ENCODE assay signal across 8 cellular contexts in the genomic region with DNA sequence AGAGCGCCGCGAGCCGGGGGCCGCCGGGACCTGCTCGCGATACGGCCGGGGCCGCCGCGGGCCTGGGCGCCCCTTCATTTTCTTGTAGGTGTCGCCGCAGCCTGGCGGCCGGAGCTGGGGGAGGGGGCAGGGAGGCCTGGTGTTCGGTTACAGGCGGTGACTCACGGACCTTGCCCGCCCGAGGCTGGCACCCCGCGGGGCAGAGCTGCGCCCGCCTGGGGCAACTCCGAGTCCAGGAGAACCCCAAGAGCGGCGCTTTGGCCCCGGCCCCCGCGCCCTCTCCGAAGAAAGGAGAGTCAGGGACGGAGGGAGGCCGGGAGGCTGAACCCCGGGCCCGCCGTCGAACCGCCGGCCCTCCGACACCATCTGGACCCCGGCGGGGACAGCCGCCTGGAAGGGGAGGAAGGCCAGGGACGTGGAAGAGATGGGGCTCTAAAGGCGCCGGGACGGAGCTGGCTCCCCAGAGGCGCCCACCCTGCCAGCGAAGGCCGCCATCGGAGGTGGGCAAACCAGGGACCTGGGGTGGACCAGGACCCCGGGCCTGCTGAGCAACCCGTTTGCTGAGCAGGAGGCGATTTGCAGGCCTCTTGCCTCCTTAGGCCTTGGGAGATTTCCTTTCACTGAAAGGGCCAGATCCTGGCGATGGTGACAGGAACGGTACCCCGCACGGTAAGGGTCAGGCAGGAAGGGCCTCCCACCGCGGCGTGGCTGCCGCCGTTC. TPM values are rescaled to one million over a fixed set of nuclear protein-coding genes. Genes with fewer than 3 reads are reported as not detected.
DNase-seq lines count a peak whose midpoint lies in the region; ATAC-seq and TF ChIP-seq lines count a peak whose summit lies in the region.

No MANE protein-coding gene starts in this region.

- no peak for DNase-seq in activated T-cell treated with anti-CD3 and anti-CD28 coated beads, Interleukin-2, amount 50 U/mL, for 4 hours
- DNase-seq in activated T-cell treated with anti-CD3 and anti-CD28 coated beads, Interleukin-2, amount 50 U/mL, for 24 hours = no peak
- DNase-seq in NCI-H510A treated with DMSO at 0.1 percent for 48 hours (lab: John Stamatoyannopoulos, UW) (peak; percentile 59), retina (peak; percentile 91), cortex of kidney (lab: John Stamatoyannopoulos, UW) (no peak)
- no peak for DNase-seq in activated CD4-positive, CD25-positive, alpha-beta regulatory T cell (lab: John Stamatoyannopoulos, UW)

- ATAC-seq in activated T-cell treated with anti-CD3 and anti-CD28 coated beads, Interleukin-2, amount 50 U/mL, for 4 hours = peak; percentile 39 to 48

- H3K4me1 Mint-ChIP-seq in activated T-cell treated with anti-CD3 and anti-CD28 coated beads, Interleukin-2, amount 50 U/mL, for 4 hours (ENCODE audit: low read depth) = peaks cover 12% of the 10 kb centered on the region
- peaks cover 15% of the 10 kb centered on the region for H3K4me1 Mint-ChIP-seq in activated T-cell treated with anti-CD3 and anti-CD28 coated beads, Interleukin-2, amount 50 U/mL, for 24 hours (ENCODE audit: low read depth)
- peaks cover 79% of the 10 kb centered on the region for H3K4me1 Mint-ChIP-seq in brain

- peak overlapping the region; percentile 72 for H3K27ac ChIP-seq in iPS-18a (ENCODE audit: low read length)

- H3K36me3 Mint-ChIP-seq in activated T-cell treated with anti-CD3 and anti-CD28 coated beads, Interleukin-2, amount 50 U/mL, for 4 hours (ENCODE audit: insufficient read depth) = no peaks in the 10 kb centered on the region
- H3K36me3 Mint-ChIP-seq in activated T-cell treated with anti-CD3 and anti-CD28 coated beads, Interleukin-2, amount 50 U/mL, for 24 hours (ENCODE audit: low read depth) = no peaks in the 10 kb centered on the region
- H3K36me3 Mint-ChIP-seq in brain = peaks cover 4% of the 10 kb centered on the region

- H3K36me3 ChIP-seq in iPS-18a (ENCODE audit: control insufficient read depth, low read depth, low read length) = no peaks in the 10 kb centered on the region

- peaks cover 72% of the 10 kb centered on the region for H3K27me3 Mint-ChIP-seq in activated T-cell treated with anti-CD3 and anti-CD28 coated beads, Interleukin-2, amount 50 U/mL, for 4 hours (ENCODE audit: low read depth)
- H3K27me3 Mint-ChIP-seq in activated T-cell treated with anti-CD3 and anti-CD28 coated beads, Interleukin-2, amount 50 U/mL, for 24 hours = peaks cover 77% of the 10 kb centered on the region
- H3K27me3 Mint-ChIP-seq in brain = no peaks in the 10 kb centered on the region

- H3K4me1 ChIP-seq in iPS-18a (ENCODE audit: control insufficient read depth, low read depth, low read length) = peaks cover 38% of the 10 kb centered on the region

- peak overlapping the region; percentile 87 for H3K9ac ChIP-seq in iPS-18a (ENCODE audit: low read length)

- H3K9me3 Mint-ChIP-seq in activated T-cell treated with anti-CD3 and anti-CD28 coated beads, Interleukin-2, amount 50 U/mL, for 4 hours = no peaks in the 10 kb centered on the region
- no peaks in the 10 kb centered on the region for H3K9me3 Mint-ChIP-seq in activated T-cell treated with anti-CD3 and anti-CD28 coated beads, Interleukin-2, amount 50 U/mL, for 24 hours
- H3K9me3 Mint-ChIP-seq in brain = peaks cover 0 to 3% (median 0%) of the 10 kb centered on the region in 5 experiments

- no peaks in the 10 kb centered on the region for H3K9me3 ChIP-seq in iPS-18a (ENCODE audit: control insufficient read depth, low read depth, low read length)

- H3K4me3 Mint-ChIP-seq in activated T-cell treated with anti-CD3 and anti-CD28 coated beads, Interleukin-2, amount 50 U/mL, for 4 hours = no peak overlapping the region
- H3K4me3 Mint-ChIP-seq in activated T-cell treated with anti-CD3 and anti-CD28 coated beads, Interleukin-2, amount 50 U/mL, for 24 hours = no peak overlapping the region
- peak overlapping the region; percentile 81 to 94 (median 85) for H3K4me3 Mint-ChIP-seq in brain

- H3K27me3 ChIP-seq in iPS-18a (ENCODE audit: control insufficient read depth, insufficient read depth, low read length) = peaks cover 17% of the 10 kb centered on the region

- H3K27ac Mint-ChIP-seq in activated T-cell treated with anti-CD3 and anti-CD28 coated beads, Interleukin-2, amount 50 U/mL, for 24 hours = no peak overlapping the region
- peak overlapping the region; percentile 83 to 97 (median 93) for H3K27ac Mint-ChIP-seq in brain

- H3K4me3 ChIP-seq in iPS-18a (ENCODE audit: low read length) = peak overlapping the region; percentile 81

- no peak for TF ChIP-seq CTCF in brain (conservative IDR thresholded peaks at IDR 0.05)

RNA-seq across cellular contexts. Expression of gene NUAK1, which starts 0.8 kb away (rescaled TPM):
- under 1 TPM in 2 of 3 donors, not detected in 1; 0.03 to 0.05 TPM for total RNA-seq in activated T-cell treated with anti-CD3 and anti-CD28 coated beads, Interleukin-2, amount 50 U/mL, for 4 hours
- 11.5 TPM for polyA plus RNA-seq in brain (ENCODE audit: insufficient read depth, low read depth, low replicate concordance)

Comparison
In these comparisons a context has a peak if more than half of its experiments do, and no peak if none do; other contexts are left out.
1. DNase-seq: peak in NCI-H510A treated with DMSO at 0.1 percent for 48 hours (single experiment) and retina (single experiment); none in activated T-cell treated with anti-CD3 and anti-CD28 coated beads, Interleukin-2, amount 50 U/mL, for 4 hours (single experiment), activated T-cell treated with anti-CD3 and anti-CD28 coated beads, Interleukin-2, amount 50 U/mL, for 24 hours (single experiment), cortex of kidney (single experiment) and activated CD4-positive, CD25-positive, alpha-beta regulatory T cell (0 of 4).
2. H3K4me3 Mint-ChIP-seq: peak in brain (5 of 5); none in activated T-cell treated with anti-CD3 and anti-CD28 coated beads, Interleukin-2, amount 50 U/mL, for 4 hours (single experiment) and activated T-cell treated with anti-CD3 and anti-CD28 coated beads, Interleukin-2, amount 50 U/mL, for 24 hours (single experiment).